In genomic region chr17:81579821-81580321, GRCh38 we compare ENCODE assay signal across 12 cellular contexts. TPM values are rescaled to one million over a fixed set of nuclear protein-coding genes. Genes with fewer than 3 reads are reported as not detected.
A peak's percentile ranks its signal among the peaks of the same experiment; 100 is the strongest.
DNase-seq lines count a peak whose midpoint lies in the region; ATAC-seq and TF ChIP-seq lines count a peak whose summit lies in the region.
"Had no signal": no experiment of that assay in that cellular context is flagged by ENCODE, and none has a peak within 500 bp of the region (broad histone marks: within the 10 kb centered on the region; RNA-seq: fewer than 3 reads in every experiment).

No MANE protein-coding gene starts in this region.

- H3K4me3 ChIP-seq in Panc1 (ENCODE audit: low read depth in 2 of 2, low read length in 2 of 2) (no peak overlapping the region), endodermal cell (ENCODE audit: low read length) (no peak overlapping the region)
- H3K4me3 ChIP-seq: breast epithelium had no signal

- H3K27me3 ChIP-seq in Panc1 (ENCODE audit: control insufficient read depth, insufficient read depth, low read length) (no peaks in the 10 kb centered on the region), endodermal cell (ENCODE audit: control insufficient read depth, insufficient read depth, low read length, poor library complexity, severe bottlenecking) (no peaks in the 10 kb centered on the region)
- H3K27me3 ChIP-seq: breast epithelium had no signal

- 85 to 90% methylated on average over 6 to 10 of the region's 10 CpGs for WGBS in endodermal cell (ENCODE audit: insufficient coverage in 1 of 2, insufficient read length in 1 of 2), 2 experiments

- peaks cover 24% of the 10 kb centered on the region for H3K4me1 Mint-ChIP-seq in activated T-cell treated with anti-CD3 and anti-CD28 coated beads, Interleukin-2, amount 50 U/mL, for 24 hours (ENCODE audit: low read depth)
- peaks cover 23% of the 10 kb centered on the region for H3K4me1 Mint-ChIP-seq in activated T-cell treated with anti-CD3 and anti-CD28 coated beads, Interleukin-2, amount 50 U/mL, for 72 hours (ENCODE audit: low read depth)
- peaks cover 14% of the 10 kb centered on the region for H3K4me1 Mint-ChIP-seq in endodermal cell
- H3K4me1 Mint-ChIP-seq in progenitor cell of endocrine pancreas (ENCODE audit: low read depth), result peaks cover 25% of the 10 kb centered on the region
- peaks cover 15% of the 10 kb centered on the region for H3K4me1 Mint-ChIP-seq in glutamatergic neuron (ENCODE audit: low read depth, unreplicated experiment)

- peak overlapping the region; percentile 13 for H3K27ac Mint-ChIP-seq in activated T-cell treated with anti-CD3 and anti-CD28 coated beads, Interleukin-2, amount 50 U/mL, for 24 hours
- H3K27ac Mint-ChIP-seq in activated T-cell treated with anti-CD3 and anti-CD28 coated beads, Interleukin-2, amount 50 U/mL, for 72 hours, result no peak overlapping the region
- H3K27ac Mint-ChIP-seq in endodermal cell (peak overlapping the region; percentile 84), progenitor cell of endocrine pancreas (peak overlapping the region; percentile 53), glutamatergic neuron (ENCODE audit: unreplicated experiment) (no peak overlapping the region)

- H3K9me3 Mint-ChIP-seq in activated T-cell treated with anti-CD3 and anti-CD28 coated beads, Interleukin-2, amount 50 U/mL, for 24 hours, result no peaks in the 10 kb centered on the region
- no peaks in the 10 kb centered on the region for H3K9me3 Mint-ChIP-seq in activated T-cell treated with anti-CD3 and anti-CD28 coated beads, Interleukin-2, amount 50 U/mL, for 72 hours
- H3K9me3 Mint-ChIP-seq in endodermal cell (no peaks in the 10 kb centered on the region), progenitor cell of endocrine pancreas (ENCODE audit: low read depth) (no peaks in the 10 kb centered on the region), glutamatergic neuron (ENCODE audit: unreplicated experiment) (peaks cover 10% of the 10 kb centered on the region)

- H3K36me3 Mint-ChIP-seq in activated T-cell treated with anti-CD3 and anti-CD28 coated beads, Interleukin-2, amount 50 U/mL, for 24 hours (ENCODE audit: low read depth), result peaks cover 92% of the 10 kb centered on the region
- peaks cover 1 to 21% of the 10 kb centered on the region in 2 donors for H3K36me3 Mint-ChIP-seq in activated T-cell treated with anti-CD3 and anti-CD28 coated beads, Interleukin-2, amount 50 U/mL, for 72 hours (ENCODE audit: insufficient read depth in 2 of 2)
- H3K36me3 Mint-ChIP-seq in endodermal cell (ENCODE audit: low read depth), result peaks cover 77% of the 10 kb centered on the region
- H3K36me3 Mint-ChIP-seq in progenitor cell of endocrine pancreas (ENCODE audit: insufficient read depth), result peaks cover 28% of the 10 kb centered on the region
- peaks cover 12% of the 10 kb centered on the region for H3K36me3 Mint-ChIP-seq in glutamatergic neuron (ENCODE audit: unreplicated experiment)

- intact Hi-C loops in Panc1 (cut with micrococcal nuclease; ENCODE audit: unreplicated experiment), result no loop called here

- DNase-seq in activated T-cell treated with anti-CD3 and anti-CD28 coated beads, Interleukin-2, amount 50 U/mL, for 24 hours, result no peak
- DNase-seq in activated T-cell treated with anti-CD3 and anti-CD28 coated beads, Interleukin-2, amount 50 U/mL, for 72 hours, result no peak
- DNase-seq in Panc1 (ENCODE audit: low read depth, low spot score), result no peak
- DNase-seq in endodermal cell, result no peak
- DNase-seq in progenitor cell of endocrine pancreas (ENCODE audit: low spot score, unreplicated experiment), result no peak
- DNase-seq in glutamatergic neuron, result no peak
- DNase-seq in NK-92 (lab: John Stamatoyannopoulos, UW; ENCODE audit: unreplicated experiment), result no peak
- DNase-seq: NCI-H526 treated with DMSO at 0.1 percent for 48 hours had no signal

- TF ChIP-seq CTCF in Panc1 (IDR thresholded peaks at IDR 0.05) (no peak), endodermal cell (conservative IDR thresholded peaks at IDR 0.05) (no peak), progenitor cell of endocrine pancreas (IDR thresholded peaks at IDR 0.05; ENCODE audit: unreplicated experiment) (no peak), glutamatergic neuron (IDR thresholded peaks at IDR 0.05; ENCODE audit: partially characterized antibody, unreplicated experiment) (no peak)

- H3K4me1 ChIP-seq in Panc1 (ENCODE audit: control insufficient read depth, insufficient read depth, low read length), result peaks cover 97% of the 10 kb centered on the region
- no peaks in the 10 kb centered on the region for H3K4me1 ChIP-seq in endodermal cell (ENCODE audit: control insufficient read depth, insufficient read depth, low read length)
- H3K4me1 ChIP-seq: breast epithelium had no signal

- H3K36me3 ChIP-seq in Panc1 (ENCODE audit: control insufficient read depth, insufficient read depth, low read length) (peaks cover 11% of the 10 kb centered on the region; the same call in 1 of the 2 replicates), endodermal cell (ENCODE audit: control insufficient read depth, insufficient read depth, low read length) (peaks cover 74% of the 10 kb centered on the region)
- H3K36me3 ChIP-seq: breast epithelium had no signal

- in situ Hi-C loops in Panc1 (cut with HindIII; ENCODE audit: low pct_unique_long_range_greater_than_20kb, low sequenced_read_pairs), result no loop called here

- H3K9me3 ChIP-seq in Panc1 (ENCODE audit: control insufficient read depth, insufficient read depth, low read depth, low read length) (no peaks in the 10 kb centered on the region), endodermal cell (ENCODE audit: control insufficient read depth, low read length) (no peaks in the 10 kb centered on the region)
- H3K9me3 ChIP-seq: breast epithelium had no signal

- H3K27ac ChIP-seq in Panc1 (ENCODE audit: low read length) (peak overlapping the region; percentile 100), endodermal cell (ENCODE audit: low read depth, low read length) (no peak overlapping the region)
- H3K27ac ChIP-seq: breast epithelium had no signal

- BruUV-seq in Panc1 (replicated peaks; lab: Mats Ljungman, UMichigan), result no TSS peak

- CTCF ChIA-PET in Panc1 (lab: Charles Lee), result interaction anchor here (1.3 to 1.5 kb wide), 2 partner anchors 13 to 20 kb away, joined by 4 to 5 read pairs; no protein-coding TSS in a partner anchor

- no peak for ATAC-seq in activated T-cell treated with anti-CD3 and anti-CD28 coated beads, Interleukin-2, amount 50 U/mL, for 72 hours (replicated peaks in 1 of 2)
- ATAC-seq in Panc1, result peak; percentile 39
- ATAC-seq in HG03520 (IDR thresholded peaks at IDR 0.05; ENCODE audit: unreplicated experiment), result no peak
- ATAC-seq: HCT116 had no signal

- POLR2A ChIA-PET in Panc1 (lab: Charles Lee), result interaction anchor here (0.6 kb wide), 1 partner anchor 23 kb away, joined by 4 read pairs; no protein-coding TSS in a partner anchor

- no peak overlapping the region for H3K9ac ChIP-seq in endodermal cell (ENCODE audit: extremely low read depth, low read length, poor library complexity, severe bottlenecking)

- no peak overlapping the region for H3K4me3 Mint-ChIP-seq in activated T-cell treated with anti-CD3 and anti-CD28 coated beads, Interleukin-2, amount 50 U/mL, for 24 hours
- no peak overlapping the region for H3K4me3 Mint-ChIP-seq in activated T-cell treated with anti-CD3 and anti-CD28 coated beads, Interleukin-2, amount 50 U/mL, for 72 hours
- H3K4me3 Mint-ChIP-seq in endodermal cell, result no peak overlapping the region
- H3K4me3 Mint-ChIP-seq in progenitor cell of endocrine pancreas (ENCODE audit: low read depth), result no peak overlapping the region
- no peak overlapping the region for H3K4me3 Mint-ChIP-seq in glutamatergic neuron (ENCODE audit: unreplicated experiment)

- H3K27me3 Mint-ChIP-seq in activated T-cell treated with anti-CD3 and anti-CD28 coated beads, Interleukin-2, amount 50 U/mL, for 24 hours, result no peaks in the 10 kb centered on the region
- no peaks in the 10 kb centered on the region for H3K27me3 Mint-ChIP-seq in activated T-cell treated with anti-CD3 and anti-CD28 coated beads, Interleukin-2, amount 50 U/mL, for 72 hours (ENCODE audit: low read depth)
- H3K27me3 Mint-ChIP-seq in endodermal cell (ENCODE audit: insufficient read depth) (no peaks in the 10 kb centered on the region), progenitor cell of endocrine pancreas (no peaks in the 10 kb centered on the region), glutamatergic neuron (ENCODE audit: unreplicated experiment) (peaks cover 15% of the 10 kb centered on the region)

RNA-seq across cellular contexts. Expression of gene FAAP100, which starts 27.7 kb away (rescaled TPM):
- total RNA-seq in activated T-cell treated with anti-CD3 and anti-CD28 coated beads, Interleukin-2, amount 50 U/mL, for 72 hours, result 10 to 100 TPM; 21.3 to 29.1 TPM
- total RNA-seq in Panc1 (2021; ENCODE audit: unreplicated experiment) (265 TPM), endodermal cell (10 to 100 TPM; 34.5 to 39.5 TPM), progenitor cell of endocrine pancreas (46.5 and 47.7 TPM in 2 replicates), glutamatergic neuron (ENCODE audit: unreplicated experiment) (56.5 TPM)
- polyA plus RNA-seq in Panc1 (2012; ENCODE audit: insufficient read length), result 232 TPM
- polyA plus RNA-seq in endodermal cell (2013, experiment 1 of 2), result 25.9 TPM
- 24.1 TPM for polyA plus RNA-seq in endodermal cell (2013, experiment 2 of 2)

RNA-seq across cellular contexts. Expression of gene FSCN2, which starts 51.7 kb away (rescaled TPM):
- total RNA-seq in activated T-cell treated with anti-CD3 and anti-CD28 coated beads, Interleukin-2, amount 50 U/mL, for 72 hours, result 1 to 10 TPM in 1 of 2 donors, under 1 TPM in 1; 0.95 to 1.8 TPM
- 1.2 TPM for total RNA-seq in Panc1 (2021; ENCODE audit: unreplicated experiment)
- polyA plus RNA-seq in Panc1 (2012; ENCODE audit: insufficient read length), result 9.6 TPM
- total RNA-seq in endodermal cell, result 1 to 10 TPM; 1.0 to 1.8 TPM
- polyA plus RNA-seq in endodermal cell (2013, experiment 1 of 2), result 0.50 TPM
- polyA plus RNA-seq in endodermal cell (2013, experiment 2 of 2), result 0.46 TPM
- total RNA-seq in progenitor cell of endocrine pancreas, result 4.8 and 5.3 TPM in 2 replicates
- total RNA-seq in glutamatergic neuron (ENCODE audit: unreplicated experiment), result 6.1 TPM
- polyA plus RNA-seq: liver had no signal

RNA-seq across cellular contexts. Expression of gene NPLOC4, which starts 57.0 kb away (rescaled TPM):
- total RNA-seq in activated T-cell treated with anti-CD3 and anti-CD28 coated beads, Interleukin-2, amount 50 U/mL, for 72 hours, result 100 to 1,000 TPM in 1 of 2 donors, 10 to 100 TPM in 1; 89.7 to 107 TPM
- total RNA-seq in Panc1 (2021; ENCODE audit: unreplicated experiment), result 246 TPM
- 164 TPM for polyA plus RNA-seq in Panc1 (2012; ENCODE audit: insufficient read length)
- total RNA-seq in endodermal cell, result 100 to 1,000 TPM; 113 to 118 TPM
- 54.9 TPM for polyA plus RNA-seq in endodermal cell (2013, experiment 1 of 2)
- 52.0 TPM for polyA plus RNA-seq in endodermal cell (2013, experiment 2 of 2)
- total RNA-seq in progenitor cell of endocrine pancreas, result 93.8 and 102 TPM in 2 replicates
- 137 TPM for total RNA-seq in glutamatergic neuron (ENCODE audit: unreplicated experiment)

RNA-seq across cellular contexts. Expression of gene TSPAN10, which starts 57.1 kb away (rescaled TPM):
- 1 to 10 TPM in 1 of 2 donors, under 1 TPM in 1; 0.63 to 1.1 TPM for total RNA-seq in activated T-cell treated with anti-CD3 and anti-CD28 coated beads, Interleukin-2, amount 50 U/mL, for 72 hours
- total RNA-seq in Panc1 (2021; ENCODE audit: unreplicated experiment), result 4.8 TPM
- polyA plus RNA-seq in Panc1 (2012; ENCODE audit: insufficient read length), result 5.3 TPM
- total RNA-seq in endodermal cell, result 1 to 10 TPM; 1.3 to 1.8 TPM
- polyA plus RNA-seq in endodermal cell (2013, experiment 1 of 2), result 1.8 TPM
- polyA plus RNA-seq in endodermal cell (2013, experiment 2 of 2), result 1.5 TPM
- total RNA-seq in progenitor cell of endocrine pancreas, result 4.0 and 4.4 TPM in 2 replicates
- not detected for total RNA-seq in glutamatergic neuron (ENCODE audit: unreplicated experiment)

Comparison
In these comparisons a context has a peak if more than half of its experiments do, and no peak if none do; other contexts are left out.
1. H3K27ac Mint-ChIP-seq: peak in activated T-cell treated with anti-CD3 and anti-CD28 coated beads, Interleukin-2, amount 50 U/mL, for 24 hours (single experiment), endodermal cell (single experiment) and progenitor cell of endocrine pancreas (single experiment); none in activated T-cell treated with anti-CD3 and anti-CD28 coated beads, Interleukin-2, amount 50 U/mL, for 72 hours (single experiment) and glutamatergic neuron (single experiment).